Comparison of ENCODE assay signal across 9 cellular contexts in genomic region chr17:37701424-37702020, GRCh38. TPM values are rescaled to one million over a fixed set of nuclear protein-coding genes. Genes with fewer than 3 reads are reported as not detected.
DNase-seq lines count a peak whose midpoint lies in the region; ATAC-seq and TF ChIP-seq lines count a peak whose summit lies in the region.
"Had no signal": no experiment of that assay in that cellular context is flagged by ENCODE, and none has a peak within 500 bp of the region (broad histone marks: within the 10 kb centered on the region; RNA-seq: fewer than 3 reads in every experiment).

No MANE protein-coding gene starts in this region.

- ATAC-seq in upper lobe of right lung, result peak; percentile 90

- H3K4me2 ChIP-seq in SU-DHL-6 (ENCODE audit: low read depth, low read length, poor library complexity, severe bottlenecking), result peak overlapping the region; percentile 42

- TF ChIP-seq CTCF in SU-DHL-6 (IDR thresholded peaks at IDR 0.05; ENCODE audit: insufficient read depth, low read length, poor library complexity, severe bottlenecking) (peak; percentile 95), brain (conservative IDR thresholded peaks at IDR 0.05) (peak; percentile 26 to 57), liver (IDR thresholded peaks at IDR 0.05; ENCODE audit: low read depth, low read length, missing input control) (peak; percentile 79), upper lobe of right lung (IDR thresholded peaks at IDR 0.05) (peak; percentile 65), vagina (IDR thresholded peaks at IDR 0.05) (peak in 1 of 3 experiments; percentile 21)

- H3F3A ChIP-seq in SU-DHL-6 (ENCODE audit: insufficient read depth), result no peaks in the 10 kb centered on the region

- peak; percentile 87 to 94 for TF ChIP-seq RAD21 in liver (IDR thresholded peaks at IDR 0.05)

- H3K4me1 Mint-ChIP-seq in brain, result no peaks in the 10 kb centered on the region

- no peaks in the 10 kb centered on the region for H4K20me1 ChIP-seq in SU-DHL-6 (ENCODE audit: low read depth, low read length)

- no peak overlapping the region for H3K27ac Mint-ChIP-seq in brain

- H3K9ac ChIP-seq in SU-DHL-6 (ENCODE audit: low read length), result no peak overlapping the region
- peak overlapping the region in 1 of 2 donors; percentile 37 for H3K9ac ChIP-seq in liver (ENCODE audit: low read depth in 1 of 2, low read length in 2 of 2)

- H3K27me3 Mint-ChIP-seq in brain, result peaks cover 27% of the 10 kb centered on the region

- peak; percentile 14 for DNase-seq in NK-92 treated with Interleukin-12 subunit alpha and Interleukin-12 subunit beta, amount 100 ng/mL, for 24 hours (lab: John Stamatoyannopoulos, UW)
- no peak for DNase-seq in NK-92 (lab: John Stamatoyannopoulos, UW; ENCODE audit: unreplicated experiment)
- DNase-seq in upper lobe of right lung, result peak; percentile 72
- no peak for DNase-seq in vagina (ENCODE audit: extremely low spot score in 2 of 2)
- no peak for DNase-seq in NCI-H345 (lab: John Stamatoyannopoulos, UW)

- H2AFZ ChIP-seq in SU-DHL-6 (ENCODE audit: low read depth, low read length, severe bottlenecking), result peak overlapping the region; percentile 28

- no peaks in the 10 kb centered on the region for H3K9me2 ChIP-seq in SU-DHL-6 (replicated peaks; ENCODE audit: insufficient read depth, low read length)

- H3K36me3 ChIP-seq in SU-DHL-6 (ENCODE audit: low read length) (no peaks in the 10 kb centered on the region), liver (ENCODE audit: control insufficient read depth in 4 of 4, insufficient read depth in 3 of 4, low read depth in 1 of 4, low read length in 3 of 4) (peaks cover 2 to 11% (median 7%) of the 10 kb centered on the region in 4 donors), upper lobe of right lung (no peaks in the 10 kb centered on the region), vagina (no peaks in the 10 kb centered on the region)

- no peak overlapping the region for H3K4me3 ChIP-seq in SU-DHL-6 (ENCODE audit: insufficient read depth, low read length, poor library complexity, severe bottlenecking)
- no peak overlapping the region for H3K4me3 ChIP-seq in liver (ENCODE audit: low read depth in 1 of 3, low read length in 3 of 3)
- no peak overlapping the region for H3K4me3 ChIP-seq in upper lobe of right lung
- no peak overlapping the region for H3K4me3 ChIP-seq in vagina

- intact Hi-C loops in upper lobe of right lung (cut with DNase I), result no loop called here
- intact Hi-C loops in vagina (cut with DNase I), result no loop called here

- H3K79me2 ChIP-seq in SU-DHL-6 (ENCODE audit: insufficient read depth, low read length), result no peaks in the 10 kb centered on the region

- H3K4me1 ChIP-seq in liver (ENCODE audit: control insufficient read depth in 4 of 4, insufficient read depth in 4 of 4, low read length in 3 of 4) (peaks cover 0 to 19% (median 8%) of the 10 kb centered on the region in 4 donors), upper lobe of right lung (no peaks in the 10 kb centered on the region), vagina (no peaks in the 10 kb centered on the region)

- H3K9me3 Mint-ChIP-seq in brain, result no peaks in the 10 kb centered on the region

- no peak for TF ChIP-seq POLR2A in vagina (IDR thresholded peaks at IDR 0.05)

- H3K27me3 ChIP-seq in SU-DHL-6 (ENCODE audit: low read length) (no peaks in the 10 kb centered on the region), liver (ENCODE audit: control insufficient read depth in 4 of 4, insufficient read depth in 4 of 4, low read length in 3 of 4) (no peaks in the 10 kb centered on the region), upper lobe of right lung (peaks cover 5% of the 10 kb centered on the region), vagina (no peaks in the 10 kb centered on the region)

- H3K9me3 ChIP-seq in SU-DHL-6 (ENCODE audit: insufficient read depth, low read length) (no peaks in the 10 kb centered on the region), liver (ENCODE audit: control insufficient read depth in 4 of 4, low read length in 3 of 4) (no peaks in the 10 kb centered on the region), upper lobe of right lung (no peaks in the 10 kb centered on the region), vagina (no peaks in the 10 kb centered on the region)

- no peaks in the 10 kb centered on the region for H3K36me3 Mint-ChIP-seq in brain

- H3K27ac ChIP-seq in SU-DHL-6 (ENCODE audit: low read depth, low read length) (no peak overlapping the region), liver (ENCODE audit: low read depth in 1 of 2, low read length in 2 of 2) (peak overlapping the region; percentile 3 to 9), upper lobe of right lung (no peak overlapping the region), vagina (no peak overlapping the region)

- WGBS in liver, result 30% methylated on average over 6 of the region's 6 CpGs

- H3K4me3 Mint-ChIP-seq in brain, result no peak overlapping the region

TF ChIP-seq in liver, 16 proteins besides CTCF, POLR2A, EP300 and RAD21:
- TF ChIP-seq FOXA1 (IDR thresholded peaks at IDR 0.05), result no peak
- peak; percentile 19 for TF ChIP-seq YY1 (IDR thresholded peaks at IDR 0.05)
- no peak for TF ChIP-seq JUND (IDR thresholded peaks at IDR 0.05)
- TF ChIP-seq HNF4A (conservative IDR thresholded peaks at IDR 0.05), result peak; percentile 55 to 66
- TF ChIP-seq EGR1 (IDR thresholded peaks at IDR 0.05; ENCODE audit: low read depth in 2 of 2), result no peak
- TF ChIP-seq RXRA (IDR thresholded peaks at IDR 0.05), result peak in 1 of 2 donors; percentile 29

RNA-seq across cellular contexts. Expression of gene HNF1B, which starts 43.3 kb away (rescaled TPM):
- polyA plus RNA-seq in brain (ENCODE audit: insufficient read depth, low read depth, low replicate concordance) (0.61 TPM), liver (1 to 10 TPM; 5.2 to 5.7 TPM)
- total RNA-seq in liver (1 to 10 TPM; 1.6 to 3.8 TPM), upper lobe of right lung (19.8 TPM), vagina (not detected)
- total RNA-seq: Daoy had no signal

RNA-seq across cellular contexts. Expression of gene DDX52, which starts 58.3 kb away (rescaled TPM):
- polyA plus RNA-seq in brain (ENCODE audit: insufficient read depth, low read depth, low replicate concordance) (10.8 TPM), liver (1 to 10 TPM; 4.6 to 9.4 TPM)
- total RNA-seq in liver (10 to 100 TPM; 13.9 to 14.1 TPM), upper lobe of right lung (20.9 TPM), vagina (20.1 TPM)

Comparison
In these comparisons a context has a peak if more than half of its experiments do, and no peak if none do; other contexts are left out.
1. DNase-seq: peak in NK-92 treated with Interleukin-12 subunit alpha and Interleukin-12 subunit beta, amount 100 ng/mL, for 24 hours (single experiment) and upper lobe of right lung (single experiment); none in NK-92 (single experiment), vagina (0 of 2) and NCI-H345 (single experiment).
2. H3K27ac ChIP-seq: peak in liver (2 of 2); none in SU-DHL-6 (single experiment), upper lobe of right lung (single experiment) and vagina (single experiment).